Comparison of ENCODE assay signal across 1 cellular context in genomic region chr18:62659698-62660097, GRCh38.
TF ChIP-seq lines count a peak whose summit lies in the region.

No MANE protein-coding gene starts in this region.

TF ChIP-seq in WTC11, 78 proteins besides CTCF, POLR2A, EP300 and RAD21 (continued from another document):
- no peak for TF ChIP-seq ARID4B (CRISPR knock-in tag; IDR thresholded peaks at IDR 0.05; ENCODE audit: borderline replicate concordance)
